24 cellular contexts compared by ENCODE assay signal in the genomic region with DNA sequence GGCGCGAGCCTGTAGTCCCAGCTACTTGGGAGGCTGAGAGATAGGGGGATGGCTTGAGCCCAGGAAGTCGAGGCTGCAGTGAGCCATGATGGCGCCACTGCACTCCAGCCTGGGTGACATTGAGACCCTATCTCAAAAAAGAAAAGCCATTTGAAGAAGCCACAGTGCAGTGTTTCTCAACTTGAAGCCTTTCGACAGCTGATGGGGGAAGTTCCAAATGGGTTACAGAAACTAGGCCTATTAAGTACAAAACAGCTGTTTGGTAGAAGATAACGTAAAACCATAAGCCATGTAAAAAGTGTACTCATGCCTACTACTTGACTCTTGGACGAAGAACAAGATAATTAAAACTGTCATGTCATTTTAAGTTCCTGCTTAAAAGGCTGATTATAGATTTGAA. TPM values are rescaled to one million over a fixed set of nuclear protein-coding genes. Genes with fewer than 3 reads are reported as not detected.
"Had no signal": no experiment of that assay in that cellular context is flagged by ENCODE, and none has a peak within 500 bp of the region (broad histone marks: within the 10 kb centered on the region; RNA-seq: fewer than 3 reads in every experiment).

No MANE protein-coding gene starts in this region.

- FAIRE-seq: keratinocyte had no signal

- H3K4me1 ChIP-seq: adrenal gland, thyroid gland had no signal

- H3K9me3 ChIP-seq: adrenal gland, thyroid gland had no signal

- ATAC-seq: activated CD4-positive, CD25-positive, alpha-beta regulatory T cell treated with anti-CD3 and anti-CD28 coated beads, Interleukin-2, amount 50 U/mL, for 24 hours; activated CD8-positive, alpha-beta T cell treated with anti-CD3 and anti-CD28 coated beads, Interleukin-2, amount 10 ng/mL, durations not matched to agents 7 days and 5 days; activated naive CD4-positive, alpha-beta T cell treated with anti-CD3 and anti-CD28 coated beads, Interleukin-2, amount 50 U/mL, for 72 hours; left lobe of liver; sciatic nerve; stimulated activated memory B cell treated with anti-CD40 and anti-IgM and Interleukin-4, amounts not matched to agents 10 μg/mL and 1 μg/mL and 100 μg/mL, for 72 hours had no signal

- H3K27me3 ChIP-seq: adrenal gland, thyroid gland had no signal

- H3K4me3 ChIP-seq: adrenal gland, thyroid gland had no signal

- DNase-seq: activated CD4-positive, alpha-beta T cell treated with anti-CD3 and anti-CD28 coated beads, Interleukin-2, amount 10 ng/mL, durations not matched to agents 7 days and 5 days; activated CD8-positive, alpha-beta T cell treated with anti-CD3 and anti-CD28 coated beads, Interleukin-2, amount 10 ng/mL, durations not matched to agents 7 days and 5 days; activated effector memory CD4-positive, alpha-beta T cell treated with anti-CD3 and anti-CD28 coated beads, Interleukin-2, amount 50 U/mL, for 16 hours; activated T-cell treated with anti-CD3 and anti-CD28 coated beads, Interleukin-2, amount 50 U/mL, for 24 hours; adrenal gland; foreskin melanocyte; glutamatergic neuron; hippocampal formation; nephron progenitor cell; nucleus accumbens; stimulated activated CD4-positive, alpha-beta T cell treated with anti-CD3 and anti-CD28 coated beads, Interleukin-4, amount 100 ng/mL, for 4 hours; T-helper 9 cell; thyroid gland had no signal

- H3K27ac ChIP-seq: adrenal gland, epithelial cell of prostate, thyroid gland had no signal

RNA-seq across cellular contexts. Expression of gene NHLH1, which starts 40.5 kb away (rescaled TPM):
- total RNA-seq: dermis microvascular lymphatic vessel endothelial cell, fibroblast of lung, lung microvascular endothelial cell, sciatic nerve, thyroid gland, ureter had no signal
